In genomic region chr19:40229484-40229883, GRCh38 we compare ENCODE assay signal across 14 cellular contexts. TPM values are rescaled to one million over a fixed set of nuclear protein-coding genes. Genes with fewer than 3 reads are reported as not detected.
DNase-seq lines count a peak whose midpoint lies in the region; ATAC-seq and TF ChIP-seq lines count a peak whose summit lies in the region.
"Had no signal": no experiment of that assay in that cellular context is flagged by ENCODE, and none has a peak within 500 bp of the region (broad histone marks: within the 10 kb centered on the region; RNA-seq: fewer than 3 reads in every experiment).

No MANE protein-coding gene starts in this region.

- no peak overlapping the region for H3K4me3 ChIP-seq in heart right ventricle
- H3K4me3 ChIP-seq: coronary artery, testis had no signal

- H3K9me3 ChIP-seq in heart right ventricle = no peaks in the 10 kb centered on the region
- H3K9me3 ChIP-seq: neutrophil, testis had no signal

- H3K27me3 ChIP-seq in heart right ventricle = peaks cover 5 to 36% (median 21%) of the 10 kb centered on the region in 7 donors
- H3K27me3 ChIP-seq: testis had no signal

- H3K27ac ChIP-seq in heart right ventricle = no peak overlapping the region
- H3K27ac ChIP-seq: coronary artery, neutrophil, testis had no signal

- DNase-seq in AG08396 (ENCODE audit: low spot score) = peak; percentile 67
- DNase-seq in EL = peak; percentile 25
- DNase-seq in activated CD4-positive, alpha-beta T cell treated with anti-CD3 and anti-CD28 coated beads, Interleukin-2, amount 10 ng/mL, durations not matched to agents 24 days and 14 days = no peak
- peak; percentile 92 for DNase-seq in kidney tubule cell (ENCODE audit: low spot score)
- DNase-seq in heart right ventricle = no peak
- no peak for DNase-seq in DMS79 treated with DMSO at 0.1 percent for 48 hours (lab: John Stamatoyannopoulos, UW)
- DNase-seq in KG1 (lab: John Stamatoyannopoulos, UW) = no peak
- DNase-seq: NCI-H1694 treated with DMSO at 0.1 percent for 48 hours, testis had no signal

- peaks cover 19% of the 10 kb centered on the region for H3K4me1 Mint-ChIP-seq in activated CD4-positive, alpha-beta T cell treated with anti-CD3 and anti-CD28 coated beads, Interleukin-2, amount 10 ng/mL, durations not matched to agents 24 days and 14 days

- peaks cover 16 to 41% (median 30%) of the 10 kb centered on the region in 9 donors for H3K4me1 ChIP-seq in heart right ventricle

- peak overlapping the region; percentile 66 for H3K27ac Mint-ChIP-seq in activated CD4-positive, alpha-beta T cell treated with anti-CD3 and anti-CD28 coated beads, Interleukin-2, amount 10 ng/mL, durations not matched to agents 24 days and 14 days

- H3K36me3 ChIP-seq in heart right ventricle = peaks cover 0 to 20% (median 0%) of the 10 kb centered on the region in 9 donors

- no peaks in the 10 kb centered on the region for H3K9me3 Mint-ChIP-seq in activated CD4-positive, alpha-beta T cell treated with anti-CD3 and anti-CD28 coated beads, Interleukin-2, amount 10 ng/mL, durations not matched to agents 24 days and 14 days

- WGBS in heart right ventricle, 2 donors = 42 to 50% methylated on average over 3 of the region's 3 CpGs

- intact Hi-C loops in activated CD4-positive, alpha-beta T cell treated with anti-CD3 and anti-CD28 coated beads, Interleukin-2, amount 10 ng/mL, durations not matched to agents 24 days and 14 days (cut with micrococcal nuclease) = no loop called here
- intact Hi-C loops in heart right ventricle (cut with DNase I) = loop anchor here in 1 of 10 donors (10.0 kb wide), 1 partner anchor 435 kb away; no protein-coding TSS in a partner anchor

- TF ChIP-seq CTCF in heart right ventricle (IDR thresholded peaks at IDR 0.05) = no peak

- H3K36me3 Mint-ChIP-seq in activated CD4-positive, alpha-beta T cell treated with anti-CD3 and anti-CD28 coated beads, Interleukin-2, amount 10 ng/mL, durations not matched to agents 24 days and 14 days (ENCODE audit: low read depth) = peaks cover 7% of the 10 kb centered on the region

- no peak overlapping the region for H3K4me3 Mint-ChIP-seq in activated CD4-positive, alpha-beta T cell treated with anti-CD3 and anti-CD28 coated beads, Interleukin-2, amount 10 ng/mL, durations not matched to agents 24 days and 14 days

- H3K27me3 Mint-ChIP-seq in activated CD4-positive, alpha-beta T cell treated with anti-CD3 and anti-CD28 coated beads, Interleukin-2, amount 10 ng/mL, durations not matched to agents 24 days and 14 days = peaks cover 34% of the 10 kb centered on the region

- ATAC-seq in GM21423 (IDR thresholded peaks at IDR 0.05; ENCODE audit: unreplicated experiment) (no peak), heart right ventricle (no peak)
- ATAC-seq: left lobe of liver had no signal

RNA-seq across cellular contexts. Expression of gene CCNP, which starts 3.0 kb away (rescaled TPM):
- total RNA-seq in activated CD4-positive, alpha-beta T cell treated with anti-CD3 and anti-CD28 coated beads, Interleukin-2, amount 10 ng/mL, durations not matched to agents 24 days and 14 days = 0.19 and 0.28 TPM in 2 replicates
- not detected for total RNA-seq in heart right ventricle
- under 1 TPM; 0.04 to 0.15 TPM for polyA plus RNA-seq in heart right ventricle

RNA-seq across cellular contexts. Expression of gene TTC9B, which starts 11.3 kb away (rescaled TPM):
- total RNA-seq in activated CD4-positive, alpha-beta T cell treated with anti-CD3 and anti-CD28 coated beads, Interleukin-2, amount 10 ng/mL, durations not matched to agents 24 days and 14 days = not detected in 2 replicates
- total RNA-seq in heart right ventricle = not detected
- polyA plus RNA-seq in heart right ventricle = not detected
- total RNA-seq: left lobe of liver; T-helper 2 cell treated with Interferon-gamma antibody and Interleukin-4, amounts not matched to agents 100 ng/mL and 5 ng/mL, for 36 hours had no signal

RNA-seq across cellular contexts. Expression of gene MAP3K10, which starts 38.3 kb away (rescaled TPM):
- total RNA-seq in activated CD4-positive, alpha-beta T cell treated with anti-CD3 and anti-CD28 coated beads, Interleukin-2, amount 10 ng/mL, durations not matched to agents 24 days and 14 days = 16.6 and 17.6 TPM in 2 replicates
- 10 to 100 TPM; 10.8 to 29.1 (median 15.8) TPM for total RNA-seq in heart right ventricle
- polyA plus RNA-seq in heart right ventricle = 10 to 100 TPM; 12.1 to 31.2 TPM

RNA-seq across cellular contexts. Expression of gene AKT2, which starts 55.7 kb away (rescaled TPM):
- total RNA-seq in activated CD4-positive, alpha-beta T cell treated with anti-CD3 and anti-CD28 coated beads, Interleukin-2, amount 10 ng/mL, durations not matched to agents 24 days and 14 days = 160 and 163 TPM in 2 replicates
- 100 to 1,000 TPM; 117 to 147 (median 127) TPM for total RNA-seq in heart right ventricle
- polyA plus RNA-seq in heart right ventricle = 10 to 100 TPM; 56.7 to 57.6 TPM

Comparison
In these comparisons a context has a peak if more than half of its experiments do, and no peak if none do; other contexts are left out.
1. DNase-seq: peak in AG08396 (single experiment), EL (single experiment) and kidney tubule cell (single experiment); none in activated CD4-positive, alpha-beta T cell treated with anti-CD3 and anti-CD28 coated beads, Interleukin-2, amount 10 ng/mL, durations not matched to agents 24 days and 14 days (single experiment), heart right ventricle (0 of 2), DMS79 treated with DMSO at 0.1 percent for 48 hours (single experiment) and KG1 (single experiment).